In the genomic region with DNA sequence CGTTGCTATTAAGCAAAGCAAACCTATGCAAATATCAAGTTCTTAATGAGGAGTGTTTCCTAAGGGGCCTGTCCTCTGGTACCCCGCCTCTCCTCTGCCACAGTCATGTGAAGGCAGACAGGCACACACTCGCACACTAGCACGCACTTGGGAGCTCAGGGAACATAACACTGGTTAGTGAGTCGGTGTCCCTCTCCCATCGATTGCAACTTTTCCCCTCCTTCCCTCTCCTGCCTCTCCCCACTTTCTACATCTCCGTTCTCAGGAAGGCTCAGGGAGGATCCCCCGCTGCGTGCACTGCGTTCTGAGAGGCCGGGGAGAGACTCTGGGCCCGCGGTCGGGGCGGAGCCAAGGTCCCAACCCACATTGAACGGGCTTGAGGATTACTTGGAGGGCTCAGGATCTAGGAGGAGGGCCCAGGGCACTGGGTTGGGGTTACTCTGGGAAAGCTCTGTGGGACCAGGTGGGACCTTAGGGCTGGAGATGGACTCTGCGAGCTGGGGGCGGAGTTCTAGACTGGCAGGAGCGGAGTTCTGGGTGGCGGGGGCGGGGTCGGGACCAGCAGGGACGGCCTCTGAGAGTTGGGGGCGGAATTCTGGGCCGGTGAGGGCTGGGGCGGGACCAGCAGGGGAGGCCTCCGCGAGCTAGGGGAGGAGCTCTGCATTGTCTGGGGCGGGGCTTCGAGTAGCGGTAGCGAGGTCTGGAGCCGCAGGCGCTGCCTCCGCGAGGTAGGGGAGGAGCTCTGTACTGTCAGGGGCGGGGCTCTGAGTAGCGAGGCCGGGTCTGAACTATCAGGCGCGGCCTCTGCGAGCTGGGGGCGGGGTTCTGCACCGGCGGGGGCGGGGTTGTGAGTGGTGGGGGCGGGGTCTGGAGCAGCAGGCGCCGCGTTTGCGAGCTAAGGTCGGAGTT, we compare ENCODE assay signal across 1 cellular context.
A peak's percentile ranks its signal among the peaks of the same experiment; 100 is the strongest.
TF ChIP-seq lines count a peak whose summit lies in the region.

No MANE protein-coding gene starts in this region.

TF ChIP-seq in HEK293, 187 proteins besides CTCF, POLR2A, EP300 and RAD21 (continued from another document and continues in another):
- peak; percentile 91 for TF ChIP-seq ZBTB48 (tag by site-specific recombination; IDR thresholded peaks at IDR 0.05)
- TF ChIP-seq ZNF292 (tag by site-specific recombination; IDR thresholded peaks at IDR 0.05; ENCODE audit: borderline replicate concordance, low read depth): no peak
- TF ChIP-seq, protein P1, sequence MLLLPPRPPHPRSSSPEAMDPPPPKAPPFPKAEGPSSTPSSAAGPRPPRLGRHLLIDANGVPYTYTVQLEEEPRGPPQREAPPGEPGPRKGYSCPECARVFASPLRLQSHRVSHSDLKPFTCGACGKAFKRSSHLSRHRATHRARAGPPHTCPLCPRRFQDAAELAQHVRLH (tag by site-specific recombination; IDR thresholded peaks at IDR 0.05): no peak
- TF ChIP-seq ZNF560 (tag by site-specific recombination; IDR thresholded peaks at IDR 0.05; ENCODE audit: borderline replicate concordance): no peak
- TF ChIP-seq, protein P2, sequence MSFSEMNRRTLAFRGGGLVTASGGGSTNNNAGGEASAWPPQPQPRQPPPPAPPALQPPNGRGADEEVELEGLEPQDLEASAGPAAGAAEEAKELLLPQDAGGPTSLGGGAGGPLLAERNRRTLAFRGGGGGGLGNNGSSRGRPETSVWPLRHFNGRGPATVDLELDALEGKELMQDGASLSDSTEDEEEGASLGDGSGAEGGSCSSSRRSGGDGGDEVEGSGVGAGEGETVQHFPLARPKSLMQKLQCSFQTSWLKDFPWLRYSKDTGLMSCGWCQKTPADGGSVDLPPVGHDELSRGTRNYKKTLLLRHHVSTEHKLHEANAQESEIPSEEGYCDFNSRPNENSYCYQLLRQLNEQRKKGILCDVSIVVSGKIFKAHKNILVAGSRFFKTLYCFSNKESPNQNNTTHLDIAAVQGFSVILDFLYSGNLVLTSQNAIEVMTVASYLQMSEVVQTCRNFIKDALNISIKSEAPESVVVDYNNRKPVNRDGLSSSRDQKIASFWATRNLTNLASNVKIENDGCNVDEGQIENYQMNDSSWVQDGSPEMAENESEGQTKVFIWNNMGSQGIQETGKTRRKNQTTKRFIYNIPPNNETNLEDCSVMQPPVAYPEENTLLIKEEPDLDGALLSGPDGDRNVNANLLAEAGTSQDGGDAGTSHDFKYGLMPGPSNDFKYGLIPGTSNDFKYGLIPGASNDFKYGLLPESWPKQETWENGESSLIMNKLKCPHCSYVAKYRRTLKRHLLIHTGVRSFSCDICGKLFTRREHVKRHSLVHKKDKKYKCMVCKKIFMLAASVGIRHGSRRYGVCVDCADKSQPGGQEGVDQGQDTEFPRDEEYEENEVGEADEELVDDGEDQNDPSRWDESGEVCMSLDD (tag by site-specific recombination; IDR thresholded peaks at IDR 0.05): no peak
- TF ChIP-seq ZNF707 (tag by site-specific recombination; IDR thresholded peaks at IDR 0.05): no peak
- peak; percentile 35; the same call in 1 of the 2 replicates for TF ChIP-seq ZXDB (tag by site-specific recombination; IDR thresholded peaks at IDR 0.05)
- no peak for TF ChIP-seq SCRT1 (tag by site-specific recombination; IDR thresholded peaks at IDR 0.05; ENCODE audit: borderline replicate concordance)
- peak; percentile 71 for TF ChIP-seq GLIS1 (tag by site-specific recombination; IDR thresholded peaks at IDR 0.05)
- TF ChIP-seq ZNF140 (tag by site-specific recombination; IDR thresholded peaks at IDR 0.05): no peak
- TF ChIP-seq ZNF677 (tag by site-specific recombination; IDR thresholded peaks at IDR 0.05): no peak
- no peak for TF ChIP-seq GFI1B (tag by site-specific recombination; IDR thresholded peaks at IDR 0.05)
- peak; percentile 40; the same call in 1 of the 2 replicates for TF ChIP-seq ZEB2 (tag by site-specific recombination; IDR thresholded peaks at IDR 0.05)
- TF ChIP-seq PRDM4 (tag by site-specific recombination; IDR thresholded peaks at IDR 0.05): no peak
- no peak for TF ChIP-seq ZNF544 (tag by site-specific recombination; IDR thresholded peaks at IDR 0.05)
- TF ChIP-seq HOXA7 (CRISPR knock-in tag; IDR thresholded peaks at IDR 0.05; ENCODE audit: borderline replicate concordance): no peak
- TF ChIP-seq, protein P3, sequence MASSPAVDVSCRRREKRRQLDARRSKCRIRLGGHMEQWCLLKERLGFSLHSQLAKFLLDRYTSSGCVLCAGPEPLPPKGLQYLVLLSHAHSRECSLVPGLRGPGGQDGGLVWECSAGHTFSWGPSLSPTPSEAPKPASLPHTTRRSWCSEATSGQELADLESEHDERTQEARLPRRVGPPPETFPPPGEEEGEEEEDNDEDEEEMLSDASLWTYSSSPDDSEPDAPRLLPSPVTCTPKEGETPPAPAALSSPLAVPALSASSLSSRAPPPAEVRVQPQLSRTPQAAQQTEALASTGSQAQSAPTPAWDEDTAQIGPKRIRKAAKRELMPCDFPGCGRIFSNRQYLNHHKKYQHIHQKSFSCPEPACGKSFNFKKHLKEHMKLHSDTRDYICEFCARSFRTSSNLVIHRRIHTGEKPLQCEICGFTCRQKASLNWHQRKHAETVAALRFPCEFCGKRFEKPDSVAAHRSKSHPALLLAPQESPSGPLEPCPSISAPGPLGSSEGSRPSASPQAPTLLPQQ (tag by site-specific recombination; IDR thresholded peaks at IDR 0.05): peak; percentile 82
- TF ChIP-seq SP2 (tag by site-specific recombination; IDR thresholded peaks at IDR 0.05): peak; percentile 83
- no peak for TF ChIP-seq ZNF404 (tag by site-specific recombination; IDR thresholded peaks at IDR 0.05)
- no peak for TF ChIP-seq ZNF391 (tag by site-specific recombination; IDR thresholded peaks at IDR 0.05; ENCODE audit: borderline replicate concordance, low read depth)
- TF ChIP-seq ZNF426 (tag by site-specific recombination; IDR thresholded peaks at IDR 0.05): no peak
- peak; percentile 95 for TF ChIP-seq ZNF600 (tag by site-specific recombination; IDR thresholded peaks at IDR 0.05)
- no peak for TF ChIP-seq TCF7L2 (IDR thresholded peaks at IDR 0.05; ENCODE audit: borderline replicate concordance, low read depth, low read length)
- TF ChIP-seq, protein P4, sequence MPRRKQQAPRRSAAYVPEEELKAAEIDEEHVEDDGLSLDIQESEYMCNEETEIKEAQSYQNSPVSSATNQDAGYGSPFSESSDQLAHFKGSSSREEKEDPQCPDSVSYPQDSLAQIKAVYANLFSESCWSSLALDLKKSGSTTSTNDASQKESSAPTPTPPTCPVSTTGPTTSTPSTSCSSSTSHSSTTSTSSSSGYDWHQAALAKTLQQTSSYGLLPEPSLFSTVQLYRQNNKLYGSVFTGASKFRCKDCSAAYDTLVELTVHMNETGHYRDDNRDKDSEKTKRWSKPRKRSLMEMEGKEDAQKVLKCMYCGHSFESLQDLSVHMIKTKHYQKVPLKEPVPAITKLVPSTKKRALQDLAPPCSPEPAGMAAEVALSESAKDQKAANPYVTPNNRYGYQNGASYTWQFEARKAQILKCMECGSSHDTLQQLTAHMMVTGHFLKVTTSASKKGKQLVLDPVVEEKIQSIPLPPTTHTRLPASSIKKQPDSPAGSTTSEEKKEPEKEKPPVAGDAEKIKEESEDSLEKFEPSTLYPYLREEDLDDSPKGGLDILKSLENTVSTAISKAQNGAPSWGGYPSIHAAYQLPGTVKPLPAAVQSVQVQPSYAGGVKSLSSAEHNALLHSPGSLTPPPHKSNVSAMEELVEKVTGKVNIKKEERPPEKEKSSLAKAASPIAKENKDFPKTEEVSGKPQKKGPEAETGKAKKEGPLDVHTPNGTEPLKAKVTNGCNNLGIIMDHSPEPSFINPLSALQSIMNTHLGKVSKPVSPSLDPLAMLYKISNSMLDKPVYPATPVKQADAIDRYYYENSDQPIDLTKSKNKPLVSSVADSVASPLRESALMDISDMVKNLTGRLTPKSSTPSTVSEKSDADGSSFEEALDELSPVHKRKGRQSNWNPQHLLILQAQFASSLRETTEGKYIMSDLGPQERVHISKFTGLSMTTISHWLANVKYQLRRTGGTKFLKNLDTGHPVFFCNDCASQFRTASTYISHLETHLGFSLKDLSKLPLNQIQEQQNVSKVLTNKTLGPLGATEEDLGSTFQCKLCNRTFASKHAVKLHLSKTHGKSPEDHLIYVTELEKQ (tag by site-specific recombination; IDR thresholded peaks at IDR 0.05; ENCODE audit: borderline replicate concordance): no peak
- no peak for TF ChIP-seq ZNF626 (tag by site-specific recombination; IDR thresholded peaks at IDR 0.05)
- TF ChIP-seq ZNF175 (tag by site-specific recombination; IDR thresholded peaks at IDR 0.05): no peak
- TF ChIP-seq ZNF23 (tag by site-specific recombination; IDR thresholded peaks at IDR 0.05; ENCODE audit: borderline replicate concordance): no peak
- TF ChIP-seq ZNF350 (tag by site-specific recombination; IDR thresholded peaks at IDR 0.05): no peak
- peak; percentile 93 for TF ChIP-seq ZNF335 (tag by site-specific recombination; conservative IDR thresholded peaks at IDR 0.05)
- TF ChIP-seq FEZF1 (tag by site-specific recombination; IDR thresholded peaks at IDR 0.05): no peak
- peak; percentile 29; the same call in 1 of the 2 replicates for TF ChIP-seq KLF1 (tag by site-specific recombination; IDR thresholded peaks at IDR 0.05)
- TF ChIP-seq ZNF24 (tag by site-specific recombination; IDR thresholded peaks at IDR 0.05): no peak
- no peak for TF ChIP-seq ELK4 (IDR thresholded peaks at IDR 0.05; ENCODE audit: borderline replicate concordance, low read depth, low read length)
- TF ChIP-seq, protein P5, sequence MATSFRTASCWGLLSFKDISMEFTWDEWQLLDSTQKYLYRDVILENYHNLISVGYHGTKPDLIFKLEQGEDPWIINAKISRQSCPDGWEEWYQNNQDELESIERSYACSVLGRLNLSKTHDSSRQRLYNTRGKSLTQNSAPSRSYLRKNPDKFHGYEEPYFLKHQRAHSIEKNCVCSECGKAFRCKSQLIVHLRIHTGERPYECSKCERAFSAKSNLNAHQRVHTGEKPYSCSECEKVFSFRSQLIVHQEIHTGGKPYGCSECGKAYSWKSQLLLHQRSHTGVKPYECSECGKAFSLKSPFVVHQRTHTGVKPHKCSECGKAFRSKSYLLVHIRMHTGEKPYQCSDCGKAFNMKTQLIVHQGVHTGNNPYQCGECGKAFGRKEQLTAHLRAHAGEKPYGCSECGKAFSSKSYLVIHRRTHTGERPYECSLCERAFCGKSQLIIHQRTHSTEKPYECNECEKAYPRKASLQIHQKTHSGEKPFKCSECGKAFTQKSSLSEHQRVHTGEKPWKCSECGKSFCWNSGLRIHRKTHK (tag by site-specific recombination; IDR thresholded peaks at IDR 0.05): no peak
- no peak for TF ChIP-seq ZNF133 (tag by site-specific recombination; IDR thresholded peaks at IDR 0.05)
- no peak for TF ChIP-seq ZNF112 (tag by site-specific recombination; IDR thresholded peaks at IDR 0.05)
- no peak for TF ChIP-seq ZNF571 (tag by site-specific recombination; IDR thresholded peaks at IDR 0.05)
- no peak for TF ChIP-seq YY1 (tag by site-specific recombination; IDR thresholded peaks at IDR 0.05)
- peak; percentile 40; the same call in 1 of the 2 replicates for TF ChIP-seq ZNF629 (tag by site-specific recombination; IDR thresholded peaks at IDR 0.05)
- no peak for TF ChIP-seq ZNF311 (tag by site-specific recombination; IDR thresholded peaks at IDR 0.05; ENCODE audit: borderline replicate concordance)
- TF ChIP-seq, protein P6, sequence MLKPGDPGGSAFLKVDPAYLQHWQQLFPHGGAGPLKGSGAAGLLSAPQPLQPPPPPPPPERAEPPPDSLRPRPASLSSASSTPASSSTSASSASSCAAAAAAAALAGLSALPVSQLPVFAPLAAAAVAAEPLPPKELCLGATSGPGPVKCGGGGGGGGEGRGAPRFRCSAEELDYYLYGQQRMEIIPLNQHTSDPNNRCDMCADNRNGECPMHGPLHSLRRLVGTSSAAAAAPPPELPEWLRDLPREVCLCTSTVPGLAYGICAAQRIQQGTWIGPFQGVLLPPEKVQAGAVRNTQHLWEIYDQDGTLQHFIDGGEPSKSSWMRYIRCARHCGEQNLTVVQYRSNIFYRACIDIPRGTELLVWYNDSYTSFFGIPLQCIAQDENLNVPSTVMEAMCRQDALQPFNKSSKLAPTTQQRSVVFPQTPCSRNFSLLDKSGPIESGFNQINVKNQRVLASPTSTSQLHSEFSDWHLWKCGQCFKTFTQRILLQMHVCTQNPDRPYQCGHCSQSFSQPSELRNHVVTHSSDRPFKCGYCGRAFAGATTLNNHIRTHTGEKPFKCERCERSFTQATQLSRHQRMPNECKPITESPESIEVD (tag by site-specific recombination; IDR thresholded peaks at IDR 0.05): no peak
- no peak for TF ChIP-seq ZNF121 (tag by site-specific recombination; IDR thresholded peaks at IDR 0.05)
- TF ChIP-seq SALL2 (tag by site-specific recombination; IDR thresholded peaks at IDR 0.05; ENCODE audit: borderline replicate concordance): no peak
- peak; percentile 69 for TF ChIP-seq ZIC2 (tag by site-specific recombination; IDR thresholded peaks at IDR 0.05)
- TF ChIP-seq ZNF473 (tag by site-specific recombination; IDR thresholded peaks at IDR 0.05): no peak
- no peak for TF ChIP-seq ZBTB1 (tag by site-specific recombination; IDR thresholded peaks at IDR 0.05)
- no peak for TF ChIP-seq ZNF555 (tag by site-specific recombination; conservative IDR thresholded peaks at IDR 0.05)
- TF ChIP-seq EGR2 (tag by site-specific recombination; IDR thresholded peaks at IDR 0.05; ENCODE audit: low read depth): peak; percentile 71
- TF ChIP-seq SP7 (tag by site-specific recombination; IDR thresholded peaks at IDR 0.05): peak; percentile 51
- no peak for TF ChIP-seq ZSCAN30 (tag by site-specific recombination; IDR thresholded peaks at IDR 0.05)
- TF ChIP-seq BCL11B (tag by site-specific recombination; IDR thresholded peaks at IDR 0.05; ENCODE audit: low read depth): no peak
